ENCODE assay signal across 16 cellular contexts in the genomic region with DNA sequence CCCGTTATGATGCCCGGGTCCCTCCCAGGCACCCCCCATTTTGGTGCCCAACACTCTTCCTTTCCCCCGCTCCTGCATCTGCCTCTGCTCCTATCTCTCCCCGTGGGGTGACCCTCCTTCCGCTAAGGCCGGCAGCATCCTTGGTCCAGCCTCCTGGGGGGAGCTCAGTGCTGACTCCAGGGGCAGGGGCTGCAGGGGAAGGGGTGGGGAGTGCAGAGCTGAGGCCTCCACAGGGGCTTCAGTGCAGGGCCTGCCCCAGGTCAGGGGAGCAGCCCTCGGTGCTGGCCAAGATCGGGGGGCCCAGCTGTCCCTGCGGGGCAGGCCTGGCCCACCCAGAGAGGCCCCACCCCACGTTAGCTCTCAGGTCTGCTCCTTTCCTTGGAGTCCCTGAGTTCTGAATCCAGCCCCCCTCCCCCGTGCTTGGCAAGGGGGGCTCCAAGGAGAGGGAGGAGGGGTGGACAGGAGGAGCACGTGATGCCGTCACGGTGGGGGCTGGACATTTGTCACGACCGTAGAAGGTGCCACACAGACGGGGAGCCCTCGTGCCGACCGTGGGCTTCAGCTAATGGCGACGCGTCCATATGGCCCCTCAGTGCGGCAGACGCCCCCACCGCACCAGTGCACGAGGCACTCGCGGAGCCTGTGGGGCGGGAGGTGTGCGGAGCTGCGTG.
"Had no signal": no experiment of that assay in that cellular context is flagged by ENCODE, and none has a peak within 500 bp of the region (broad histone marks: within the 10 kb centered on the region; RNA-seq: fewer than 3 reads in every experiment).

No MANE protein-coding gene starts in this region.

- H3K36me3 ChIP-seq: adrenal gland, gastroesophageal sphincter, heart left ventricle, thoracic aorta had no signal

- ATAC-seq: activated T-cell treated with anti-CD3 and anti-CD28 coated beads, Interleukin-2, amount 50 U/mL, for 72 hours; esophagus mucosa; gastroesophageal sphincter; heart left ventricle had no signal

- FAIRE-seq: astrocyte, bronchial epithelial cell, small intestine, TTC549 had no signal

- H3K4me1 ChIP-seq: adrenal gland had no signal

- H3K9me3 ChIP-seq: adrenal gland had no signal

- H3K27ac ChIP-seq: adrenal gland, gastroesophageal sphincter, heart left ventricle, thoracic aorta had no signal

- H3K4me3 ChIP-seq: adrenal gland, gastroesophageal sphincter, heart left ventricle, thoracic aorta had no signal

- DNase-seq: activated CD4-positive, alpha-beta T cell treated with anti-CD3 and anti-CD28 coated beads, Interleukin-2, amount 50 U/mL, for 4 hours; activated effector memory CD4-positive, alpha-beta T cell treated with anti-CD3 and anti-CD28 coated beads, Interleukin-2, amount 50 U/mL, for 16 hours; activated T-cell treated with anti-CD3 and anti-CD28 coated beads, Interleukin-2, amount 50 U/mL, for 72 hours; adrenal gland; effector CD8-positive, alpha-beta T cell; kidney glomerular epithelial cell; occipital lobe; small intestine; stimulated activated CD4-positive, alpha-beta T cell treated with anti-CD3 and anti-CD28 coated beads, Interleukin-4, amount 100 ng/mL, for 1 hour had no signal
